11 cellular contexts compared by ENCODE assay signal in genomic region chr18:56873441-56874140, GRCh38.
DNase-seq lines count a peak whose midpoint lies in the region; ATAC-seq and TF ChIP-seq lines count a peak whose summit lies in the region.
"Had no signal": no experiment of that assay in that cellular context is flagged by ENCODE, and none has a peak within 500 bp of the region (broad histone marks: within the 10 kb centered on the region; RNA-seq: fewer than 3 reads in every experiment).

No MANE protein-coding gene starts in this region.

- H3K23me2 ChIP-seq in H9 (ENCODE audit: insufficient read length, low read depth, low read length, poor library complexity, severe bottlenecking) = peaks cover 5% of the 10 kb centered on the region

- H2BK5ac ChIP-seq in H9 (ENCODE audit: insufficient read length, low read length) = no peak overlapping the region

- H3T11ph ChIP-seq in H9 (ENCODE audit: low read length) = no peak overlapping the region

- H3K14ac ChIP-seq in H9 (ENCODE audit: insufficient read depth, low read length) = no peak overlapping the region; the same call in 1 of the 2 replicates

- peak overlapping the region; percentile 47 to 68 for H3K4me3 Mint-ChIP-seq in H9
- peak overlapping the region; percentile 67 for H3K4me3 Mint-ChIP-seq in endothelial cell (ENCODE audit: unreplicated experiment)
- H3K4me3 Mint-ChIP-seq in nephron progenitor cell = peak overlapping the region; percentile 6
- H3K4me3 Mint-ChIP-seq: activated CD4-positive, alpha-beta memory T cell treated with anti-CD3 and anti-CD28 coated beads for 36 hours; dendritic cell treated with granulocyte-macrophage colony-stimulating factor and Interleukin-4, amounts not matched to agents 40 ng/mL and 50 ng/mL, for 4 days had no signal

- no peaks in the 10 kb centered on the region for H3K27me3 ChIP-seq in H9 (ENCODE audit: insufficient read depth, low read length)

- H4K20me1 ChIP-seq in H9 (ENCODE audit: control insufficient read depth, insufficient read depth, insufficient read length) = no peaks in the 10 kb centered on the region

- no peak overlapping the region for H3K4ac ChIP-seq in H9 (ENCODE audit: low read depth, low read length)

- H3K27ac Mint-ChIP-seq in H9 (peak overlapping the region; percentile 93 to 99 (median 96)), endothelial cell (ENCODE audit: unreplicated experiment) (peak overlapping the region; percentile 99), nephron progenitor cell (no peak overlapping the region)
- H3K27ac Mint-ChIP-seq: activated CD4-positive, alpha-beta memory T cell treated with anti-CD3 and anti-CD28 coated beads for 36 hours; dendritic cell treated with granulocyte-macrophage colony-stimulating factor and Interleukin-4, amounts not matched to agents 40 ng/mL and 50 ng/mL, for 4 days had no signal

- H2AFZ ChIP-seq in H9 (ENCODE audit: low read length) = peak overlapping the region; percentile 54

- ATAC-seq in GM18511 (IDR thresholded peaks at IDR 0.05; ENCODE audit: unreplicated experiment) (no peak), GM18498 (IDR thresholded peaks at IDR 0.05; ENCODE audit: unreplicated experiment) (no peak), GM18907 (IDR thresholded peaks at IDR 0.05; ENCODE audit: unreplicated experiment) (no peak)

- no peak overlapping the region for H2BK12ac ChIP-seq in H9 (ENCODE audit: insufficient read length, low read depth, low read length)

- H2AK5ac ChIP-seq in H9 (ENCODE audit: insufficient read length, low read length) = no peak overlapping the region

- H3K23ac ChIP-seq in H9 (ENCODE audit: insufficient read length, low read depth, low read length) = no peak overlapping the region

- H3K27ac ChIP-seq in H9 (ENCODE audit: insufficient read length, low read depth, low read length) = peak overlapping the region; percentile 51

- no peak overlapping the region for H2BK20ac ChIP-seq in H9 (ENCODE audit: low read depth, low read length, poor library complexity, severe bottlenecking)

- no peak overlapping the region for H3K9ac ChIP-seq in H9 (ENCODE audit: extremely low read depth, insufficient read length, low read length)

- peak overlapping the region; percentile 56 for H3K18ac ChIP-seq in H9 (ENCODE audit: insufficient read length, low read depth, low read length)

- no peak overlapping the region for H2BK15ac ChIP-seq in H9 (ENCODE audit: low read depth, low read length)

- H2BK120ac ChIP-seq in H9 (ENCODE audit: low read depth, low read length, poor library complexity, severe bottlenecking) = no peak overlapping the region

- H3K9me3 Mint-ChIP-seq in H9 = no peaks in the 10 kb centered on the region
- no peaks in the 10 kb centered on the region for H3K9me3 Mint-ChIP-seq in endothelial cell (ENCODE audit: unreplicated experiment)
- H3K9me3 Mint-ChIP-seq in nephron progenitor cell = no peaks in the 10 kb centered on the region
- H3K9me3 Mint-ChIP-seq: activated CD4-positive, alpha-beta memory T cell treated with anti-CD3 and anti-CD28 coated beads for 36 hours; dendritic cell treated with granulocyte-macrophage colony-stimulating factor and Interleukin-4, amounts not matched to agents 40 ng/mL and 50 ng/mL, for 4 days had no signal

- no peak for TF ChIP-seq CTCF in H9 (conservative IDR thresholded peaks at IDR 0.05)
- no peak for TF ChIP-seq CTCF in endothelial cell (IDR thresholded peaks at IDR 0.05; ENCODE audit: unreplicated experiment)
- TF ChIP-seq CTCF in nephron progenitor cell (IDR thresholded peaks at IDR 0.05) = no peak

- H3K4me2 ChIP-seq in H9 (ENCODE audit: insufficient read depth, insufficient read length, low read length) = peak overlapping the region; percentile 67

- DNase-seq in H9 (peak; percentile 68), NCI-H510A treated with DMSO at 0.1 percent for 48 hours (lab: John Stamatoyannopoulos, UW) (peak; percentile 48), endothelial cell (ENCODE audit: low spot score) (peak; percentile 51), nephron progenitor cell (peak; percentile 6), COLO829 (ENCODE audit: low spot score) (no peak)
- DNase-seq: activated CD4-positive, alpha-beta memory T cell treated with anti-CD3 and anti-CD28 coated beads for 36 hours; kidney glomerular epithelial cell had no signal

- H3K4me1 ChIP-seq in H9 (ENCODE audit: insufficient read depth, low read length) = peaks cover 3% of the 10 kb centered on the region; the same call in 1 of the 2 replicates

- H3K4me1 Mint-ChIP-seq in H9 (peaks cover 39 to 41% of the 10 kb centered on the region in 2 experiments), endothelial cell (ENCODE audit: unreplicated experiment) (peaks cover 22% of the 10 kb centered on the region), nephron progenitor cell (peaks cover 13% of the 10 kb centered on the region)

- no peaks in the 10 kb centered on the region for H3K79me2 ChIP-seq in H9 (ENCODE audit: insufficient read depth, low read length)

- H4K91ac ChIP-seq in H9 (ENCODE audit: insufficient read length, low read depth, low read length) = no peak overlapping the region

- no peak overlapping the region for H4K5ac ChIP-seq in H9 (ENCODE audit: insufficient read length, low read depth, low read length)

- no peak overlapping the region for H4K8ac ChIP-seq in H9 (replicated peaks; ENCODE audit: insufficient read length, low read depth, low read length)

- no peaks in the 10 kb centered on the region for H3K79me1 ChIP-seq in H9 (ENCODE audit: insufficient read depth, low read depth, low read length, poor library complexity, severe bottlenecking)

- no peak overlapping the region for H3K56ac ChIP-seq in H9 (ENCODE audit: insufficient read length, low read depth, low read length)

- H3K27me3 Mint-ChIP-seq in H9 (ENCODE audit: low read depth) = no peaks in the 10 kb centered on the region
- H3K27me3 Mint-ChIP-seq in endothelial cell (ENCODE audit: unreplicated experiment) = no peaks in the 10 kb centered on the region
- H3K27me3 Mint-ChIP-seq in nephron progenitor cell (ENCODE audit: low read depth, poor library complexity) = no peaks in the 10 kb centered on the region
- H3K27me3 Mint-ChIP-seq: activated CD4-positive, alpha-beta memory T cell treated with anti-CD3 and anti-CD28 coated beads for 36 hours; dendritic cell treated with granulocyte-macrophage colony-stimulating factor and Interleukin-4, amounts not matched to agents 40 ng/mL and 50 ng/mL, for 4 days had no signal

- H3K9me3 ChIP-seq in H9 (ENCODE audit: control insufficient read depth, low read depth, low read length) = no peaks in the 10 kb centered on the region

- no peaks in the 10 kb centered on the region for H3K36me3 Mint-ChIP-seq in H9 (ENCODE audit: insufficient read depth in 1 of 3, low read depth in 3 of 3)
- H3K36me3 Mint-ChIP-seq in endothelial cell (ENCODE audit: low read depth, unreplicated experiment) = no peaks in the 10 kb centered on the region
- no peaks in the 10 kb centered on the region for H3K36me3 Mint-ChIP-seq in nephron progenitor cell (ENCODE audit: low read depth)
- H3K36me3 Mint-ChIP-seq: activated CD4-positive, alpha-beta memory T cell treated with anti-CD3 and anti-CD28 coated beads for 36 hours had no signal

- no CpG with 5 or more reads among the region's 6 CpGs for WGBS in H9 (ENCODE audit: extremely low coverage, insufficient read length, low lambda C conversion rate)

Comparison
In these comparisons a context has a peak if more than half of its experiments do, and no peak if none do; other contexts are left out.
1. H3K4me3 Mint-ChIP-seq: peak in every context shown above with its lines; median percentile 67 in endothelial cell; 58 in H9; 6 in nephron progenitor cell.